1 cellular context compared by ENCODE assay signal in genomic region chr1:233431753-233432403, GRCh38.
TF ChIP-seq lines count a peak whose summit lies in the region.

No MANE protein-coding gene starts in this region.

TF ChIP-seq in HepG2, 621 proteins besides CTCF, POLR2A, EP300 and RAD21 (continued from another document):
- TF ChIP-seq, protein P1, sequence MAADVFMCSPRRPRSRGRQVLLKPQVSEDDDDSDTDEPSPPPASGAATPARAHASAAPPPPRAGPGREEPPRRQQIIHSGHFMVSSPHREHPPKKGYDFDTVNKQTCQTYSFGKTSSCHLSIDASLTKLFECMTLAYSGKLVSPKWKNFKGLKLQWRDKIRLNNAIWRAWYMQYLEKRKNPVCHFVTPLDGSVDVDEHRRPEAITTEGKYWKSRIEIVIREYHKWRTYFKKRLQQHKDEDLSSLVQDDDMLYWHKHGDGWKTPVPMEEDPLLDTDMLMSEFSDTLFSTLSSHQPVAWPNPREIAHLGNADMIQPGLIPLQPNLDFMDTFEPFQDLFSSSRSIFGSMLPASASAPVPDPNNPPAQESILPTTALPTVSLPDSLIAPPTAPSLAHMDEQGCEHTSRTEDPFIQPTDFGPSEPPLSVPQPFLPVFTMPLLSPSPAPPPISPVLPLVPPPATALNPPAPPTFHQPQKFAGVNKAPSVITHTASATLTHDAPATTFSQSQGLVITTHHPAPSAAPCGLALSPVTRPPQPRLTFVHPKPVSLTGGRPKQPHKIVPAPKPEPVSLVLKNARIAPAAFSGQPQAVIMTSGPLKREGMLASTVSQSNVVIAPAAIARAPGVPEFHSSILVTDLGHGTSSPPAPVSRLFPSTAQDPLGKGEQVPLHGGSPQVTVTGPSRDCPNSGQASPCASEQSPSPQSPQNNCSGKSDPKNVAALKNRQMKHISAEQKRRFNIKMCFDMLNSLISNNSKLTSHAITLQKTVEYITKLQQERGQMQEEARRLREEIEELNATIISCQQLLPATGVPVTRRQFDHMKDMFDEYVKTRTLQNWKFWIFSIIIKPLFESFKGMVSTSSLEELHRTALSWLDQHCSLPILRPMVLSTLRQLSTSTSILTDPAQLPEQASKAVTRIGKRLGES (CRISPR knock-in tag; IDR thresholded peaks at IDR 0.05; ENCODE audit: borderline replicate concordance): no peak
- TF ChIP-seq ZNF383 (CRISPR knock-in tag; IDR thresholded peaks at IDR 0.05; ENCODE audit: borderline replicate concordance): no peak
- TF ChIP-seq ZNF326 (CRISPR knock-in tag; IDR thresholded peaks at IDR 0.05; ENCODE audit: borderline replicate concordance): no peak
- TF ChIP-seq ONECUT2 (CRISPR knock-in tag; IDR thresholded peaks at IDR 0.05): no peak
- TF ChIP-seq KLF15 (CRISPR knock-in tag; IDR thresholded peaks at IDR 0.05; ENCODE audit: borderline replicate concordance): no peak
